13 cellular contexts compared by ENCODE assay signal in genomic region chr10:48251525-48252353, GRCh38. TPM values are rescaled to one million over a fixed set of nuclear protein-coding genes. Genes with fewer than 3 reads are reported as not detected.
DNase-seq lines count a peak whose midpoint lies in the region; ATAC-seq and TF ChIP-seq lines count a peak whose summit lies in the region.
"Had no signal": no experiment of that assay in that cellular context is flagged by ENCODE, and none has a peak within 500 bp of the region (broad histone marks: within the 10 kb centered on the region; RNA-seq: fewer than 3 reads in every experiment).

No MANE protein-coding gene starts in this region.

- TF ChIP-seq CTCF in thyroid gland (IDR thresholded peaks at IDR 0.05): no peak

- no peaks in the 10 kb centered on the region for H3K36me3 Mint-ChIP-seq in T-helper 2 cell treated with Interferon-gamma antibody and Interleukin-4, amounts not matched to agents 5 μg/mL and 100 μg/mL, for 36 hours (ENCODE audit: low read depth)
- no peaks in the 10 kb centered on the region for H3K36me3 Mint-ChIP-seq in activated T-helper 2 cell treated with anti-CD3 and anti-CD28 coated beads, Interferon-gamma antibody, Interleukin-2, Interleukin-4, amounts not matched to agents 10 μg/mL and 5 μg/mL and 100 μg/mL, durations not matched to agents 14 hours and 24 hours and 36 hours (ENCODE audit: low read depth)

- H3K27ac ChIP-seq in thyroid gland: peak overlapping the region; percentile 9 to 60 (median 52)

- no peaks in the 10 kb centered on the region for H3K27me3 ChIP-seq in thyroid gland

- H3K4me1 Mint-ChIP-seq in T-helper 2 cell treated with Interferon-gamma antibody and Interleukin-4, amounts not matched to agents 5 μg/mL and 100 μg/mL, for 36 hours (ENCODE audit: low read depth): peaks cover 3% of the 10 kb centered on the region
- peaks cover 5% of the 10 kb centered on the region for H3K4me1 Mint-ChIP-seq in activated T-helper 2 cell treated with anti-CD3 and anti-CD28 coated beads, Interferon-gamma antibody, Interleukin-2, Interleukin-4, amounts not matched to agents 10 μg/mL and 5 μg/mL and 100 μg/mL, durations not matched to agents 14 hours and 24 hours and 36 hours (ENCODE audit: low read depth)

- H3K9me3 Mint-ChIP-seq in T-helper 2 cell treated with Interferon-gamma antibody and Interleukin-4, amounts not matched to agents 5 μg/mL and 100 μg/mL, for 36 hours: no peaks in the 10 kb centered on the region
- no peaks in the 10 kb centered on the region for H3K9me3 Mint-ChIP-seq in activated T-helper 2 cell treated with anti-CD3 and anti-CD28 coated beads, Interferon-gamma antibody, Interleukin-2, Interleukin-4, amounts not matched to agents 10 μg/mL and 5 μg/mL and 100 μg/mL, durations not matched to agents 14 hours and 24 hours and 36 hours

- intact Hi-C loops in thyroid gland (cut with DNase I): no loop called here
- intact Hi-C loops in activated T-helper 2 cell treated with anti-CD3 and anti-CD28 coated beads, Interferon-gamma antibody, Interleukin-2, Interleukin-4, amounts not matched to agents 10 μg/mL and 5 μg/mL and 100 μg/mL, durations not matched to agents 14 hours and 24 hours and 36 hours (cut with micrococcal nuclease): no loop called here

- H3K27me3 Mint-ChIP-seq in T-helper 2 cell treated with Interferon-gamma antibody and Interleukin-4, amounts not matched to agents 5 μg/mL and 100 μg/mL, for 36 hours (ENCODE audit: low read depth): peaks cover 7% of the 10 kb centered on the region
- H3K27me3 Mint-ChIP-seq in activated T-helper 2 cell treated with anti-CD3 and anti-CD28 coated beads, Interferon-gamma antibody, Interleukin-2, Interleukin-4, amounts not matched to agents 10 μg/mL and 5 μg/mL and 100 μg/mL, durations not matched to agents 14 hours and 24 hours and 36 hours (ENCODE audit: low read depth): peaks cover 2% of the 10 kb centered on the region

- H3K27ac Mint-ChIP-seq in T-helper 2 cell treated with Interferon-gamma antibody and Interleukin-4, amounts not matched to agents 5 μg/mL and 100 μg/mL, for 36 hours: no peak overlapping the region
- H3K27ac Mint-ChIP-seq in activated T-helper 2 cell treated with anti-CD3 and anti-CD28 coated beads, Interferon-gamma antibody, Interleukin-2, Interleukin-4, amounts not matched to agents 10 μg/mL and 5 μg/mL and 100 μg/mL, durations not matched to agents 14 hours and 24 hours and 36 hours: no peak overlapping the region

- H3K36me3 ChIP-seq in thyroid gland: no peaks in the 10 kb centered on the region

- H3K9me3 ChIP-seq in thyroid gland: no peaks in the 10 kb centered on the region

- peaks cover 11 to 38% of the 10 kb centered on the region in 2 donors for H3K4me1 ChIP-seq in thyroid gland

- TF ChIP-seq POLR2A in thyroid gland (IDR thresholded peaks at IDR 0.05): no peak

- DNase-seq in T-helper 2 cell treated with Interferon-gamma antibody and Interleukin-4, amounts not matched to agents 5 μg/mL and 100 μg/mL, for 36 hours (ENCODE audit: low spot score): peak; percentile 2
- DNase-seq in T-helper 2 cell (no peak), NCI-H526 treated with DMSO at 0.1 percent for 48 hours (lab: John Stamatoyannopoulos, UW) (peak; percentile 34), glomerular visceral epithelial cell (ENCODE audit: extremely low spot score) (peak; percentile 33), thyroid gland (peak; percentile 67 to 74), C1 segment of cervical spinal cord (lab: John Stamatoyannopoulos, UW) (no peak)
- DNase-seq in activated T-helper 2 cell treated with anti-CD3 and anti-CD28 coated beads, Interferon-gamma antibody, Interleukin-2, Interleukin-4, amounts not matched to agents 10 μg/mL and 5 μg/mL and 100 μg/mL, durations not matched to agents 14 hours and 24 hours and 36 hours (ENCODE audit: low spot score): no peak
- DNase-seq: anterior cingulate cortex, Karpas-422 had no signal

- no peak for ATAC-seq in HG03135 (IDR thresholded peaks at IDR 0.05; ENCODE audit: unreplicated experiment)

- no peak overlapping the region for H3K4me3 Mint-ChIP-seq in T-helper 2 cell treated with Interferon-gamma antibody and Interleukin-4, amounts not matched to agents 5 μg/mL and 100 μg/mL, for 36 hours
- H3K4me3 Mint-ChIP-seq in activated T-helper 2 cell treated with anti-CD3 and anti-CD28 coated beads, Interferon-gamma antibody, Interleukin-2, Interleukin-4, amounts not matched to agents 10 μg/mL and 5 μg/mL and 100 μg/mL, durations not matched to agents 14 hours and 24 hours and 36 hours (ENCODE audit: low read depth): no peak overlapping the region

- WGBS in thyroid gland, 2 donors: 34 to 37% methylated on average over 12 to 13 of the region's 13 CpGs

- no peak overlapping the region for H3K4me3 ChIP-seq in thyroid gland (replicated peaks in 1 of 3)
- H3K4me3 ChIP-seq: lung had no signal

RNA-seq across cellular contexts. Expression of gene FRMPD2, which starts 22.8 kb away (rescaled TPM):
- 1 to 10 TPM in 2 of 4 donors, under 1 TPM in 2; 0.50 to 4.4 (median 0.96) TPM for total RNA-seq in thyroid gland
- total RNA-seq in activated T-helper 2 cell treated with anti-CD3 and anti-CD28 coated beads, Interferon-gamma antibody, Interleukin-2, Interleukin-4, amounts not matched to agents 10 μg/mL and 5 μg/mL and 100 μg/mL, durations not matched to agents 14 hours and 24 hours and 36 hours: 0.09 TPM in 1 of 2 replicates, not detected in the other
- total RNA-seq: fibroblast of lung, skeletal muscle tissue had no signal

RNA-seq across cellular contexts. Expression of gene MAPK8, which starts 54.7 kb away (rescaled TPM):
- total RNA-seq in thyroid gland: 100 to 1,000 TPM in 2 of 4 donors, 10 to 100 TPM in 2; 76.2 to 165 (median 99.0) TPM
- 82.8 and 94.1 TPM in 2 replicates for total RNA-seq in activated T-helper 2 cell treated with anti-CD3 and anti-CD28 coated beads, Interferon-gamma antibody, Interleukin-2, Interleukin-4, amounts not matched to agents 10 μg/mL and 5 μg/mL and 100 μg/mL, durations not matched to agents 14 hours and 24 hours and 36 hours

Comparison
In these comparisons a context has a peak if more than half of its experiments do, and no peak if none do; other contexts are left out.
1. DNase-seq: peak in T-helper 2 cell treated with Interferon-gamma antibody and Interleukin-4, amounts not matched to agents 5 μg/mL and 100 μg/mL, for 36 hours (single experiment), NCI-H526 treated with DMSO at 0.1 percent for 48 hours (single experiment), glomerular visceral epithelial cell (single experiment) and thyroid gland (2 of 2); none in T-helper 2 cell (0 of 5), C1 segment of cervical spinal cord (0 of 14) and activated T-helper 2 cell treated with anti-CD3 and anti-CD28 coated beads, Interferon-gamma antibody, Interleukin-2, Interleukin-4, amounts not matched to agents 10 μg/mL and 5 μg/mL and 100 μg/mL, durations not matched to agents 14 hours and 24 hours and 36 hours (single experiment).